Comparison of ENCODE assay signal across 19 cellular contexts in genomic region chr13:89227356-89227755, GRCh38.
DNase-seq lines count a peak whose midpoint lies in the region; ATAC-seq and TF ChIP-seq lines count a peak whose summit lies in the region.
"Had no signal": no experiment of that assay in that cellular context is flagged by ENCODE, and none has a peak within 500 bp of the region (broad histone marks: within the 10 kb centered on the region; RNA-seq: fewer than 3 reads in every experiment).

No MANE protein-coding gene starts in this region.

- no peaks in the 10 kb centered on the region for H3F3A ChIP-seq in neural progenitor cell (ENCODE audit: low read depth)

- H3K27ac Mint-ChIP-seq in neural progenitor cell, result no peak overlapping the region
- H3K27ac Mint-ChIP-seq: CD4-positive, alpha-beta T cell; H9 had no signal

- H3K9me3 Mint-ChIP-seq in neural progenitor cell, result no peaks in the 10 kb centered on the region

- CTCF ChIA-PET in RWPE1 (lab: Yijun Ruan, JAX), result interaction anchor here (0.8 kb wide), 1 partner anchor 697 kb away, joined by 4 read pairs; no protein-coding TSS in a partner anchor

- H3K4me3 ChIP-seq in choroid plexus epithelial cell (ENCODE audit: low read depth, low read length), result no peak overlapping the region
- H3K4me3 ChIP-seq in neural progenitor cell, result no peak overlapping the region
- H3K4me3 ChIP-seq: SK-N-MC had no signal

- H3K27me3 Mint-ChIP-seq in neural progenitor cell (ENCODE audit: insufficient read depth, low read depth), result no peaks in the 10 kb centered on the region
- H3K27me3 Mint-ChIP-seq: CD4-positive, alpha-beta T cell had no signal

- TF ChIP-seq CTCF in RWPE1 (conservative IDR thresholded peaks at IDR 0.05; ENCODE audit: low read depth) (no peak), choroid plexus epithelial cell (conservative IDR thresholded peaks at IDR 0.05; ENCODE audit: low read depth, low read length) (no peak), neural progenitor cell (IDR thresholded peaks at IDR 0.05) (no peak)

- H3K9ac ChIP-seq in neural progenitor cell, result no peak overlapping the region

- H3K4me2 ChIP-seq in neural progenitor cell, result no peak overlapping the region

- POLR2A ChIA-PET in RWPE1 (lab: Yijun Ruan, JAX; ENCODE audit: low non-redundant PET), result no interaction called here

- no peaks in the 10 kb centered on the region for H4K20me1 ChIP-seq in neural progenitor cell (ENCODE audit: low read depth)

- no peaks in the 10 kb centered on the region for H3K36me3 ChIP-seq in neural progenitor cell
- H3K36me3 ChIP-seq: BE2C had no signal

- no peaks in the 10 kb centered on the region for H3K4me1 ChIP-seq in neural progenitor cell
- H3K4me1 ChIP-seq: BE2C had no signal

- ATAC-seq in GM19023 (IDR thresholded peaks at IDR 0.05; ENCODE audit: unreplicated experiment), result no peak
- ATAC-seq: Panc1 had no signal

- H3K4me1 Mint-ChIP-seq in neural progenitor cell, result no peaks in the 10 kb centered on the region

- H3K79me2 ChIP-seq in neural progenitor cell (ENCODE audit: low read depth), result no peaks in the 10 kb centered on the region

- H3K9me3 ChIP-seq in neural progenitor cell (ENCODE audit: low read depth), result no peaks in the 10 kb centered on the region
- H3K9me3 ChIP-seq: BE2C had no signal

- no peaks in the 10 kb centered on the region for H3K27me3 ChIP-seq in neural progenitor cell
- H3K27me3 ChIP-seq: BE2C had no signal

- H3K4me3 Mint-ChIP-seq in neural progenitor cell, result no peak overlapping the region
- H3K4me3 Mint-ChIP-seq: CD4-positive, alpha-beta T cell; H9 had no signal

- no peak overlapping the region for H2AFZ ChIP-seq in neural progenitor cell (replicated peaks)

- H3K27ac ChIP-seq in RWPE1 (no peak overlapping the region), neural progenitor cell (no peak overlapping the region)
- H3K27ac ChIP-seq: SK-N-MC had no signal

- DNase-seq in HT1080 (ENCODE audit: low read depth) (peak; percentile 6), RWPE1 (ENCODE audit: low spot score) (peak; percentile 20), choroid plexus epithelial cell (ENCODE audit: low read depth) (peak; percentile 19), non-pigmented ciliary epithelial cell (ENCODE audit: low read depth) (peak; percentile 6), NK-92 (lab: John Stamatoyannopoulos, UW; ENCODE audit: unreplicated experiment) (no peak), neural progenitor cell (ENCODE audit: low spot score) (no peak), medulla oblongata (ENCODE audit: extremely low spot score) (no peak)
- DNase-seq: BE2C; CD4-positive, alpha-beta T cell; H9; NCI-H1417; NCI-H2029; NCI-H2171; NCI-H774; Right ventricle myocardium superior; T-helper 1 cell had no signal

- H3K36me3 Mint-ChIP-seq in neural progenitor cell, result no peaks in the 10 kb centered on the region

Comparison
In these comparisons a context has a peak if more than half of its experiments do, and no peak if none do; other contexts are left out.
1. DNase-seq: peak in HT1080 (single experiment), RWPE1 (single experiment), choroid plexus epithelial cell (single experiment) and non-pigmented ciliary epithelial cell (single experiment); none in NK-92 (single experiment), neural progenitor cell (single experiment) and medulla oblongata (single experiment).